ENCODE assay signal across 1 cellular context in the genomic region with DNA sequence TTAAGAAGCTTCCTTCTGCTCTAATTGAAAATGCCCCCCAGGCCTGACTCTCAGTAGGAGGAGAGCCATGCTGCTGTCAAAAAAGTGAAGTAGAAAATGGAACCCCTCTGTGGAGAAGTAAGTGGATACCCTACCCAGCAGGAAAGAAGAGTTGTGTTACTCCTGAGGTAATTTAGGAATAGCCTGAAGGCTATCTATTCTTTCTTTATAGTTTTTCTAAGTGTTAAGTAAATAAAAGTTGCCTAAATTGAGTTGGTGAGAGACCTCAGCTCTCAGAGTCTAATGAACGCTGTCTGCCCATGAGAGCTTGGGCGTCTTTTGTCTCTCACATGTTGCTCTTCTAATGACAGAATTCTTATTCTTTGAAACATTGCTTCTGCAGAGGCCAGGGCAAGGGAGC.
TF ChIP-seq lines count a peak whose summit lies in the region.

No MANE protein-coding gene starts in this region.

TF ChIP-seq in HEK293, 187 proteins besides CTCF, POLR2A, EP300 and RAD21 (continued from another document and continues in another):
- TF ChIP-seq, protein P1, sequence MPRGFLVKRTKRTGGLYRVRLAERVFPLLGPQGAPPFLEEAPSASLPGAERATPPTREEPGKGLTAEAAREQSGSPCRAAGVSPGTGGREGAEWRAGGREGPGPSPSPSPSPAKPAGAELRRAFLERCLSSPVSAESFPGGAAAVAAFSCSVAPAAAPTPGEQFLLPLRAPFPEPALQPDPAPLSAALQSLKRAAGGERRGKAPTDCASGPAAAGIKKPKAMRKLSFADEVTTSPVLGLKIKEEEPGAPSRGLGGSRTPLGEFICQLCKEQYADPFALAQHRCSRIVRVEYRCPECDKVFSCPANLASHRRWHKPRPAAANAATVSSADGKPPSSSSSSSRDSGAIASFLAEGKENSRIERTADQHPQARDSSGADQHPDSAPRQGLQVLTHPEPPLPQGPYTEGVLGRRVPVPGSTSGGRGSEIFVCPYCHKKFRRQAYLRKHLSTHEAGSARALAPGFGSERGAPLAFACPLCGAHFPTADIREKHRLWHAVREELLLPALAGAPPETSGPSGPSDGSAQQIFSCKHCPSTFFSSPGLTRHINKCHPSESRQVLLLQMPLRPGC (tag by site-specific recombination; IDR thresholded peaks at IDR 0.05) = no peak
- peak; percentile 63; the same call in 1 of the 2 replicates for TF ChIP-seq ZNF596 (tag by site-specific recombination; IDR thresholded peaks at IDR 0.05)
- peak; percentile 12; the same call in 1 of the 2 replicates for TF ChIP-seq SP7 (tag by site-specific recombination; IDR thresholded peaks at IDR 0.05)
- no peak for TF ChIP-seq ZFP3 (tag by site-specific recombination; IDR thresholded peaks at IDR 0.05; ENCODE audit: low read depth)
- peak; percentile 57; the same call in 1 of the 2 replicates for TF ChIP-seq ZBTB8A (tag by site-specific recombination; IDR thresholded peaks at IDR 0.05)
- TF ChIP-seq ZNF146 (tag by site-specific recombination; IDR thresholded peaks at IDR 0.05) = peak; percentile 60
- no peak for TF ChIP-seq ZNF266 (tag by site-specific recombination; IDR thresholded peaks at IDR 0.05; ENCODE audit: low read depth)
- no peak for TF ChIP-seq ZNF341 (tag by site-specific recombination; IDR thresholded peaks at IDR 0.05; ENCODE audit: low read depth)
- TF ChIP-seq ZNF561 (tag by site-specific recombination; IDR thresholded peaks at IDR 0.05; ENCODE audit: borderline replicate concordance) = 0 out of 2 replicates have a peak, but pooled peaks have one; percentile 75
- TF ChIP-seq ZNF354C (tag by site-specific recombination; IDR thresholded peaks at IDR 0.05; ENCODE audit: borderline replicate concordance, low read depth) = no peak
- no peak for TF ChIP-seq ZBTB1 (tag by site-specific recombination; IDR thresholded peaks at IDR 0.05)
- TF ChIP-seq, protein P2, sequence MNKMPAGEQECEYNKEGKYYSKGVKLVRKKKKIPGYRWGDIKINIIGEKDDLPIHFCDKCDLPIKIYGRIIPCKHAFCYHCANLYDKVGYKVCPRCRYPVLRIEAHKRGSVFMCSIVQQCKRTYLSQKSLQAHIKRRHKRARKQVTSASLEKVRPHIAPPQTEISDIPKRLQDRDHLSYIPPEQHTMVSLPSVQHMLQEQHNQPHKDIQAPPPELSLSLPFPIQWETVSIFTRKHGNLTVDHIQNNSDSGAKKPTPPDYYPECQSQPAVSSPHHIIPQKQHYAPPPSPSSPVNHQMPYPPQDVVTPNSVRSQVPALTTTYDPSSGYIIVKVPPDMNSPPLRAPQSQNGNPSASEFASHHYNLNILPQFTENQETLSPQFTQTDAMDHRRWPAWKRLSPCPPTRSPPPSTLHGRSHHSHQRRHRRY (tag by site-specific recombination; IDR thresholded peaks at IDR 0.05) = no peak
- no peak for TF ChIP-seq ZSCAN23 (tag by site-specific recombination; IDR thresholded peaks at IDR 0.05)
- TF ChIP-seq, protein P3, sequence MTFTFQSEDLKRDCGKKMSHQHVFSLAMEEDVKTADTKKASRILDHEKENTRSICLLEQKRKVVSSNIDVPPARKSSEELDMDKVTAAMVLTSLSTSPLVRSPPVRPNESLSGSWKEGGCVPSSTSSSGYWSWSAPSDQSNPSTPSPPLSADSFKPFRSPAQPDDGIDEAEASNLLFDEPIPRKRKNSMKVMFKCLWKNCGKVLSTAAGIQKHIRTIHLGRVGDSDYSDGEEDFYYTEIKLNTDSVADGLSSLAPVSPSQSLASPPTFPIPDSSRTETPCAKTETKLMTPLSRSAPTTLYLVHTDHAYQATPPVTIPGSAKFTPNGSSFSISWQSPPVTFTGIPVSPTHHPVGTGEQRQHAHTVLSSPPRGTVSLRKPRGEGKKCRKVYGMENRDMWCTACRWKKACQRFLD (tag by site-specific recombination; IDR thresholded peaks at IDR 0.05) = no peak
- peak; percentile 35; the same call in 1 of the 2 replicates for TF ChIP-seq ZXDB (tag by site-specific recombination; IDR thresholded peaks at IDR 0.05)
- TF ChIP-seq, protein P4, sequence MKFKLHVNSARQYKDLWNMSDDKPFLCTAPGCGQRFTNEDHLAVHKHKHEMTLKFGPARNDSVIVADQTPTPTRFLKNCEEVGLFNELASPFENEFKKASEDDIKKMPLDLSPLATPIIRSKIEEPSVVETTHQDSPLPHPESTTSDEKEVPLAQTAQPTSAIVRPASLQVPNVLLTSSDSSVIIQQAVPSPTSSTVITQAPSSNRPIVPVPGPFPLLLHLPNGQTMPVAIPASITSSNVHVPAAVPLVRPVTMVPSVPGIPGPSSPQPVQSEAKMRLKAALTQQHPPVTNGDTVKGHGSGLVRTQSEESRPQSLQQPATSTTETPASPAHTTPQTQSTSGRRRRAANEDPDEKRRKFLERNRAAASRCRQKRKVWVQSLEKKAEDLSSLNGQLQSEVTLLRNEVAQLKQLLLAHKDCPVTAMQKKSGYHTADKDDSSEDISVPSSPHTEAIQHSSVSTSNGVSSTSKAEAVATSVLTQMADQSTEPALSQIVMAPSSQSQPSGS (tag by site-specific recombination; IDR thresholded peaks at IDR 0.05; ENCODE audit: low read depth) = no peak
- no peak; the same call in 1 of the 2 replicates for TF ChIP-seq KLF7 (tag by site-specific recombination; IDR thresholded peaks at IDR 0.05; ENCODE audit: borderline replicate concordance)
- TF ChIP-seq ZNF292 (tag by site-specific recombination; IDR thresholded peaks at IDR 0.05; ENCODE audit: borderline replicate concordance, low read depth) = no peak
- no peak for TF ChIP-seq ZNF791 (tag by site-specific recombination; IDR thresholded peaks at IDR 0.05)
- TF ChIP-seq, protein P5, sequence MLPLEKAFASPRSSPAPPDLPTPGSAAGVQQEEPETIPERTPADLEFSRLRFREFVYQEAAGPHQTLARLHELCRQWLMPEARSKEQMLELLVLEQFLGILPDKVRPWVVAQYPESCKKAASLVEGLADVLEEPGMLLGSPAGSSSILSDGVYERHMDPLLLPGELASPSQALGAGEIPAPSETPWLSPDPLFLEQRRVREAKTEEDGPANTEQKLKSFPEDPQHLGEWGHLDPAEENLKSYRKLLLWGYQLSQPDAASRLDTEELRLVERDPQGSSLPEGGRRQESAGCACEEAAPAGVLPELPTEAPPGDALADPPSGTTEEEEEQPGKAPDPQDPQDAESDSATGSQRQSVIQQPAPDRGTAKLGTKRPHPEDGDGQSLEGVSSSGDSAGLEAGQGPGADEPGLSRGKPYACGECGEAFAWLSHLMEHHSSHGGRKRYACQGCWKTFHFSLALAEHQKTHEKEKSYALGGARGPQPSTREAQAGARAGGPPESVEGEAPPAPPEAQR (tag by site-specific recombination; IDR thresholded peaks at IDR 0.05) = no peak
- TF ChIP-seq ZNF785 (tag by site-specific recombination; IDR thresholded peaks at IDR 0.05) = no peak
- peak; percentile 82 for TF ChIP-seq ZNF843 (tag by site-specific recombination; IDR thresholded peaks at IDR 0.05)
- no peak for TF ChIP-seq ZNF701 (tag by site-specific recombination; IDR thresholded peaks at IDR 0.05)
- TF ChIP-seq GLIS2 (tag by site-specific recombination; IDR thresholded peaks at IDR 0.05) = no peak
- TF ChIP-seq, protein P6, sequence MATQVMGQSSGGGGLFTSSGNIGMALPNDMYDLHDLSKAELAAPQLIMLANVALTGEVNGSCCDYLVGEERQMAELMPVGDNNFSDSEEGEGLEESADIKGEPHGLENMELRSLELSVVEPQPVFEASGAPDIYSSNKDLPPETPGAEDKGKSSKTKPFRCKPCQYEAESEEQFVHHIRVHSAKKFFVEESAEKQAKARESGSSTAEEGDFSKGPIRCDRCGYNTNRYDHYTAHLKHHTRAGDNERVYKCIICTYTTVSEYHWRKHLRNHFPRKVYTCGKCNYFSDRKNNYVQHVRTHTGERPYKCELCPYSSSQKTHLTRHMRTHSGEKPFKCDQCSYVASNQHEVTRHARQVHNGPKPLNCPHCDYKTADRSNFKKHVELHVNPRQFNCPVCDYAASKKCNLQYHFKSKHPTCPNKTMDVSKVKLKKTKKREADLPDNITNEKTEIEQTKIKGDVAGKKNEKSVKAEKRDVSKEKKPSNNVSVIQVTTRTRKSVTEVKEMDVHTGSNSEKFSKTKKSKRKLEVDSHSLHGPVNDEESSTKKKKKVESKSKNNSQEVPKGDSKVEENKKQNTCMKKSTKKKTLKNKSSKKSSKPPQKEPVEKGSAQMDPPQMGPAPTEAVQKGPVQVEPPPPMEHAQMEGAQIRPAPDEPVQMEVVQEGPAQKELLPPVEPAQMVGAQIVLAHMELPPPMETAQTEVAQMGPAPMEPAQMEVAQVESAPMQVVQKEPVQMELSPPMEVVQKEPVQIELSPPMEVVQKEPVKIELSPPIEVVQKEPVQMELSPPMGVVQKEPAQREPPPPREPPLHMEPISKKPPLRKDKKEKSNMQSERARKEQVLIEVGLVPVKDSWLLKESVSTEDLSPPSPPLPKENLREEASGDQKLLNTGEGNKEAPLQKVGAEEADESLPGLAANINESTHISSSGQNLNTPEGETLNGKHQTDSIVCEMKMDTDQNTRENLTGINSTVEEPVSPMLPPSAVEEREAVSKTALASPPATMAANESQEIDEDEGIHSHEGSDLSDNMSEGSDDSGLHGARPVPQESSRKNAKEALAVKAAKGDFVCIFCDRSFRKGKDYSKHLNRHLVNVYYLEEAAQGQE (tag by site-specific recombination; IDR thresholded peaks at IDR 0.05) = no peak
- no peak for TF ChIP-seq PRDM1 (tag by site-specific recombination; IDR thresholded peaks at IDR 0.05)
- TF ChIP-seq, protein P7, sequence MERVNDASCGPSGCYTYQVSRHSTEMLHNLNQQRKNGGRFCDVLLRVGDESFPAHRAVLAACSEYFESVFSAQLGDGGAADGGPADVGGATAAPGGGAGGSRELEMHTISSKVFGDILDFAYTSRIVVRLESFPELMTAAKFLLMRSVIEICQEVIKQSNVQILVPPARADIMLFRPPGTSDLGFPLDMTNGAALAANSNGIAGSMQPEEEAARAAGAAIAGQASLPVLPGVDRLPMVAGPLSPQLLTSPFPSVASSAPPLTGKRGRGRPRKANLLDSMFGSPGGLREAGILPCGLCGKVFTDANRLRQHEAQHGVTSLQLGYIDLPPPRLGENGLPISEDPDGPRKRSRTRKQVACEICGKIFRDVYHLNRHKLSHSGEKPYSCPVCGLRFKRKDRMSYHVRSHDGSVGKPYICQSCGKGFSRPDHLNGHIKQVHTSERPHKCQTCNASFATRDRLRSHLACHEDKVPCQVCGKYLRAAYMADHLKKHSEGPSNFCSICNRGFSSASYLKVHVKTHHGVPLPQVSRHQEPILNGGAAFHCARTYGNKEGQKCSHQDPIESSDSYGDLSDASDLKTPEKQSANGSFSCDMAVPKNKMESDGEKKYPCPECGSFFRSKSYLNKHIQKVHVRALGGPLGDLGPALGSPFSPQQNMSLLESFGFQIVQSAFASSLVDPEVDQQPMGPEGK (tag by site-specific recombination; IDR thresholded peaks at IDR 0.05) = no peak; the same call in 1 of the 2 replicates
- no peak for TF ChIP-seq ZNF114 (tag by site-specific recombination; IDR thresholded peaks at IDR 0.05)
- TF ChIP-seq ZNF24 (tag by site-specific recombination; IDR thresholded peaks at IDR 0.05) = 0 out of 2 replicates have a peak, but pooled peaks have one; percentile 57
- TF ChIP-seq GLIS1 (tag by site-specific recombination; IDR thresholded peaks at IDR 0.05) = peak; percentile 91
- no peak for TF ChIP-seq ZNF239 (tag by site-specific recombination; IDR thresholded peaks at IDR 0.05)
- TF ChIP-seq ZNF830 (tag by site-specific recombination; IDR thresholded peaks at IDR 0.05; ENCODE audit: low read depth) = no peak
- no peak for TF ChIP-seq ZNF248 (tag by site-specific recombination; IDR thresholded peaks at IDR 0.05)
- peak; percentile 88 for TF ChIP-seq FEZF1 (tag by site-specific recombination; IDR thresholded peaks at IDR 0.05)
- no peak for TF ChIP-seq ZNF555 (tag by site-specific recombination; conservative IDR thresholded peaks at IDR 0.05)
- no peak for TF ChIP-seq ZNF670 (tag by site-specific recombination; IDR thresholded peaks at IDR 0.05; ENCODE audit: low read depth)
- TF ChIP-seq GLI2 (tag by site-specific recombination; IDR thresholded peaks at IDR 0.05; ENCODE audit: borderline replicate concordance, low read depth) = peak; percentile 47; the same call in 1 of the 2 replicates
- no peak for TF ChIP-seq ZFP69B (tag by site-specific recombination; IDR thresholded peaks at IDR 0.05)
- TF ChIP-seq, protein P8, sequence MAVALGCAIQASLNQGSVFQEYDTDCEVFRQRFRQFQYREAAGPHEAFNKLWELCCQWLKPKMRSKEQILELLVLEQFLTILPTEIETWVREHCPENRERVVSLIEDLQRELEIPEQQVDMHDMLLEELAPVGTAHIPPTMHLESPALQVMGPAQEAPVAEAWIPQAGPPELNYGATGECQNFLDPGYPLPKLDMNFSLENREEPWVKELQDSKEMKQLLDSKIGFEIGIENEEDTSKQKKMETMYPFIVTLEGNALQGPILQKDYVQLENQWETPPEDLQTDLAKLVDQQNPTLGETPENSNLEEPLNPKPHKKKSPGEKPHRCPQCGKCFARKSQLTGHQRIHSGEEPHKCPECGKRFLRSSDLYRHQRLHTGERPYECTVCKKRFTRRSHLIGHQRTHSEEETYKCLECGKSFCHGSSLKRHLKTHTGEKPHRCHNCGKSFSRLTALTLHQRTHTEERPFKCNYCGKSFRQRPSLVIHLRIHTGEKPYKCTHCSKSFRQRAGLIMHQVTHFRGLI (tag by site-specific recombination; IDR thresholded peaks at IDR 0.05) = no peak
- TF ChIP-seq, protein P9, sequence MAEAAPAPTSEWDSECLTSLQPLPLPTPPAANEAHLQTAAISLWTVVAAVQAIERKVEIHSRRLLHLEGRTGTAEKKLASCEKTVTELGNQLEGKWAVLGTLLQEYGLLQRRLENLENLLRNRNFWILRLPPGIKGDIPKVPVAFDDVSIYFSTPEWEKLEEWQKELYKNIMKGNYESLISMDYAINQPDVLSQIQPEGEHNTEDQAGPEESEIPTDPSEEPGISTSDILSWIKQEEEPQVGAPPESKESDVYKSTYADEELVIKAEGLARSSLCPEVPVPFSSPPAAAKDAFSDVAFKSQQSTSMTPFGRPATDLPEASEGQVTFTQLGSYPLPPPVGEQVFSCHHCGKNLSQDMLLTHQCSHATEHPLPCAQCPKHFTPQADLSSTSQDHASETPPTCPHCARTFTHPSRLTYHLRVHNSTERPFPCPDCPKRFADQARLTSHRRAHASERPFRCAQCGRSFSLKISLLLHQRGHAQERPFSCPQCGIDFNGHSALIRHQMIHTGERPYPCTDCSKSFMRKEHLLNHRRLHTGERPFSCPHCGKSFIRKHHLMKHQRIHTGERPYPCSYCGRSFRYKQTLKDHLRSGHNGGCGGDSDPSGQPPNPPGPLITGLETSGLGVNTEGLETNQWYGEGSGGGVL (tag by site-specific recombination; IDR thresholded peaks at IDR 0.05) = no peak
- peak; percentile 73 for TF ChIP-seq WT1 (tag by site-specific recombination; IDR thresholded peaks at IDR 0.05)
- TF ChIP-seq SP2 (tag by site-specific recombination; IDR thresholded peaks at IDR 0.05) = no peak
- no peak for TF ChIP-seq SETDB1 (IDR thresholded peaks at IDR 0.05; ENCODE audit: insufficient read length, low read length)
- TF ChIP-seq ZNF677 (tag by site-specific recombination; IDR thresholded peaks at IDR 0.05) = no peak
- peak; percentile 83 for TF ChIP-seq ZIC2 (tag by site-specific recombination; IDR thresholded peaks at IDR 0.05)
- 0 out of 2 replicates have a peak, but pooled peaks have one; percentile 11 for TF ChIP-seq ZNF184 (tag by site-specific recombination; IDR thresholded peaks at IDR 0.05)
- no peak for TF ChIP-seq KLF9 (tag by site-specific recombination; IDR thresholded peaks at IDR 0.05; ENCODE audit: low read depth)
- TF ChIP-seq OSR2 (tag by site-specific recombination; IDR thresholded peaks at IDR 0.05) = peak; percentile 89
- TF ChIP-seq SCRT1 (tag by site-specific recombination; IDR thresholded peaks at IDR 0.05; ENCODE audit: borderline replicate concordance) = peak; percentile 74; the same call in 1 of the 2 replicates
